Comparison of ENCODE assay signal across 9 cellular contexts in genomic region chr5:172901788-172902496, GRCh38. TPM values are rescaled to one million over a fixed set of nuclear protein-coding genes. Genes with fewer than 3 reads are reported as not detected.
DNase-seq lines count a peak whose midpoint lies in the region; ATAC-seq, FAIRE-seq and TF ChIP-seq lines count a peak whose summit lies in the region.
"Had no signal": no experiment of that assay in that cellular context is flagged by ENCODE, and none has a peak within 500 bp of the region (broad histone marks: within the 10 kb centered on the region; RNA-seq: fewer than 3 reads in every experiment).

No MANE protein-coding gene starts in this region.

- POLR2A ChIA-PET in activated CD4-positive, alpha-beta memory T cell treated with anti-CD3 and anti-CD28 coated beads, Interleukin-2, amount 10 ng/mL, durations not matched to agents 7 days and 5 days (lab: Charles Lee), result no interaction called here

- H3K36me3 Mint-ChIP-seq in activated CD4-positive, alpha-beta memory T cell treated with anti-CD3 and anti-CD28 coated beads, Interleukin-2, amount 10 ng/mL, durations not matched to agents 7 days and 5 days (ENCODE audit: low read depth), result no peaks in the 10 kb centered on the region

- CTCF ChIA-PET in activated CD4-positive, alpha-beta memory T cell treated with anti-CD3 and anti-CD28 coated beads, Interleukin-2, amount 10 ng/mL, durations not matched to agents 7 days and 5 days (lab: Charles Lee), result interaction anchor here (0.6 kb wide), 1 partner anchor 10 kb away, joined by 4 read pairs; no protein-coding TSS in a partner anchor

- peaks cover 7% of the 10 kb centered on the region for H3K4me1 Mint-ChIP-seq in activated CD4-positive, alpha-beta memory T cell treated with anti-CD3 and anti-CD28 coated beads, Interleukin-2, amount 10 ng/mL, durations not matched to agents 7 days and 5 days

- H3K9me3 Mint-ChIP-seq in activated CD4-positive, alpha-beta memory T cell treated with anti-CD3 and anti-CD28 coated beads, Interleukin-2, amount 10 ng/mL, durations not matched to agents 7 days and 5 days, result no peaks in the 10 kb centered on the region

- in situ Hi-C loops in brain microvascular endothelial cell (cut with HindIII; ENCODE audit: low pct_ligation_motif_present, low sequenced_read_pairs), result no loop called here

- no peak overlapping the region for H3K4me3 Mint-ChIP-seq in activated CD4-positive, alpha-beta memory T cell treated with anti-CD3 and anti-CD28 coated beads, Interleukin-2, amount 10 ng/mL, durations not matched to agents 7 days and 5 days

- H3K27me3 ChIP-seq in brain microvascular endothelial cell (replicated peaks) (no peaks in the 10 kb centered on the region), liver (ENCODE audit: control insufficient read depth in 4 of 4, insufficient read depth in 4 of 4, low read length in 3 of 4) (no peaks in the 10 kb centered on the region), stomach smooth muscle (ENCODE audit: control insufficient read depth in 1 of 2, insufficient read depth in 2 of 2, low read length in 2 of 2) (no peaks in the 10 kb centered on the region)

- H3K4me1 ChIP-seq in liver (ENCODE audit: control insufficient read depth in 4 of 4, insufficient read depth in 4 of 4, low read length in 3 of 4) (peaks cover 26 to 77% (median 58%) of the 10 kb centered on the region in 4 donors), stomach smooth muscle (ENCODE audit: control insufficient read depth, insufficient read depth, low read length) (peaks cover 82% of the 10 kb centered on the region)

- peak overlapping the region; percentile 99 for H3K27ac ChIP-seq in brain microvascular endothelial cell
- peak overlapping the region; percentile 87 to 96 for H3K27ac ChIP-seq in liver (ENCODE audit: low read depth in 1 of 2, low read length in 2 of 2)
- H3K27ac ChIP-seq in stomach smooth muscle (ENCODE audit: low read length), result peak overlapping the region; percentile 100

- TF ChIP-seq RAD21 in liver (IDR thresholded peaks at IDR 0.05), result no peak

- H3K27me3 Mint-ChIP-seq in activated CD4-positive, alpha-beta memory T cell treated with anti-CD3 and anti-CD28 coated beads, Interleukin-2, amount 10 ng/mL, durations not matched to agents 7 days and 5 days, result no peaks in the 10 kb centered on the region

- 78% methylated on average over 9 of the region's 9 CpGs for WGBS in liver

- no peak overlapping the region for H3K4me3 ChIP-seq in brain microvascular endothelial cell (ENCODE audit: low read depth, low read length)
- H3K4me3 ChIP-seq in liver (ENCODE audit: low read depth in 1 of 3, low read length in 3 of 3), result no peak overlapping the region
- no peak overlapping the region for H3K4me3 ChIP-seq in stomach smooth muscle (ENCODE audit: low read length in 2 of 2)

- H3K9me3 ChIP-seq in liver (ENCODE audit: control insufficient read depth in 4 of 4, low read length in 3 of 4) (no peaks in the 10 kb centered on the region), stomach smooth muscle (ENCODE audit: control insufficient read depth in 2 of 2, low read length in 2 of 2) (no peaks in the 10 kb centered on the region)

- FAIRE-seq in HTR-8/SVneo (lab: Jason Lieb, UNC), result peak; percentile 40

- ATAC-seq in GM18907 (IDR thresholded peaks at IDR 0.05; ENCODE audit: unreplicated experiment) (no peak), HG03378 (IDR thresholded peaks at IDR 0.05; ENCODE audit: unreplicated experiment) (no peak)

- peaks cover 34% of the 10 kb centered on the region for H3K36me3 ChIP-seq in brain microvascular endothelial cell (replicated peaks)
- peaks cover 0 to 2% (median 0%) of the 10 kb centered on the region in 4 donors for H3K36me3 ChIP-seq in liver (ENCODE audit: control insufficient read depth in 4 of 4, insufficient read depth in 3 of 4, low read depth in 1 of 4, low read length in 3 of 4)
- peaks cover 0 to 8% of the 10 kb centered on the region in 2 donors for H3K36me3 ChIP-seq in stomach smooth muscle (ENCODE audit: control insufficient read depth in 2 of 2, insufficient read depth in 2 of 2, low read length in 2 of 2)
- H3K36me3 ChIP-seq: WERI-Rb-1 had no signal

- DNase-seq in HTR-8/SVneo (ENCODE audit: insufficient read length, low spot score), result peak; percentile 59
- DNase-seq in brain microvascular endothelial cell, result peak; percentile 81
- DNase-seq in activated CD4-positive, alpha-beta memory T cell treated with anti-CD3 and anti-CD28 coated beads, Interleukin-2, amount 10 ng/mL, durations not matched to agents 7 days and 5 days, result no peak
- DNase-seq in SW 1271 (lab: John Stamatoyannopoulos, UW), result no peak

- H3K9ac ChIP-seq in liver (ENCODE audit: low read depth in 1 of 2, low read length in 2 of 2), result peak overlapping the region; percentile 36 to 50
- H3K9ac ChIP-seq in stomach smooth muscle (ENCODE audit: low read length in 2 of 2), result peak overlapping the region; percentile 64 to 91

- no peak overlapping the region for H3K27ac Mint-ChIP-seq in activated CD4-positive, alpha-beta memory T cell treated with anti-CD3 and anti-CD28 coated beads, Interleukin-2, amount 10 ng/mL, durations not matched to agents 7 days and 5 days

- TF ChIP-seq CTCF in brain microvascular endothelial cell (IDR thresholded peaks at IDR 0.05; ENCODE audit: low read depth, low read length, missing control alignments) (no peak), liver (IDR thresholded peaks at IDR 0.05; ENCODE audit: low read depth, low read length, missing input control) (no peak)

TF ChIP-seq in liver, 16 proteins besides CTCF, POLR2A, EP300 and RAD21:
- TF ChIP-seq RXRA (IDR thresholded peaks at IDR 0.05) (peak in 1 of 2 donors; percentile 23), ATF3 (IDR thresholded peaks at IDR 0.05) (no peak)

RNA-seq across cellular contexts. Expression of gene RPL26L1, which starts 57.3 kb away (rescaled TPM):
- total RNA-seq in liver, result 10 to 100 TPM; 11.6 to 14.6 TPM
- polyA plus RNA-seq in liver, result 10 to 100 TPM; 41.0 to 52.2 TPM
- 10 to 100 TPM; 36.2 to 38.7 TPM for total RNA-seq in activated CD4-positive, alpha-beta memory T cell treated with anti-CD3 and anti-CD28 coated beads, Interleukin-2, amount 10 ng/mL, durations not matched to agents 7 days and 5 days

Comparison
In these comparisons a context has a peak if more than half of its experiments do, and no peak if none do; other contexts are left out.
1. DNase-seq: peak in HTR-8/SVneo (single experiment) and brain microvascular endothelial cell (single experiment); none in activated CD4-positive, alpha-beta memory T cell treated with anti-CD3 and anti-CD28 coated beads, Interleukin-2, amount 10 ng/mL, durations not matched to agents 7 days and 5 days (single experiment) and SW 1271 (0 of 2).
2. Peak in every context shown above with its lines, with median percentiles within 50 percentile points of each other: H3K27ac ChIP-seq.